ENCODE assay signal across 1 cellular context in genomic region chr12:67468549-67469245, GRCh38.
TF ChIP-seq lines count a peak whose summit lies in the region.

No MANE protein-coding gene starts in this region.

TF ChIP-seq in GM23338, 12 proteins besides CTCF, POLR2A, EP300 and RAD21 (continued from another document):
- TF ChIP-seq REST (IDR thresholded peaks at IDR 0.05; ENCODE audit: unreplicated experiment) = no peak
- TF ChIP-seq ETS1 (IDR thresholded peaks at IDR 0.05) = no peak
- TF ChIP-seq EZH2phosphoT487 (IDR thresholded peaks at IDR 0.05; ENCODE audit: unreplicated experiment) = no peak
- no peak for TF ChIP-seq ZNF114 (CRISPR knock-in tag; IDR thresholded peaks at IDR 0.05)
